ENCODE assay signal across 15 cellular contexts in genomic region chr17:40452921-40453378, GRCh38. TPM values are rescaled to one million over a fixed set of nuclear protein-coding genes. Genes with fewer than 3 reads are reported as not detected.
A peak's percentile ranks its signal among the peaks of the same experiment; 100 is the strongest.
DNase-seq lines count a peak whose midpoint lies in the region; ATAC-seq, FAIRE-seq and TF ChIP-seq lines count a peak whose summit lies in the region.
"Had no signal": no experiment of that assay in that cellular context is flagged by ENCODE, and none has a peak within 500 bp of the region (broad histone marks: within the 10 kb centered on the region; RNA-seq: fewer than 3 reads in every experiment).

No MANE protein-coding gene starts in this region.

- no peak overlapping the region for H2AFZ ChIP-seq in hepatocyte

- H3K27ac ChIP-seq in hepatocyte (no peak overlapping the region), small intestine (ENCODE audit: low read depth in 1 of 2, low read length in 1 of 2) (peak overlapping the region; percentile 35 to 69)

- no peak for TF ChIP-seq CTCF in hepatocyte (IDR thresholded peaks at IDR 0.05; ENCODE audit: poor library complexity)

- TF ChIP-seq POLR2A in H54 (IDR thresholded peaks at IDR 0.05; ENCODE audit: low read depth, low read length) = no peak

- peaks cover 2% of the 10 kb centered on the region for H4K20me1 ChIP-seq in hepatocyte (ENCODE audit: insufficient read depth, poor library complexity, severe bottlenecking)

- no peaks in the 10 kb centered on the region for H3K27me3 ChIP-seq in adipocyte (replicated peaks; ENCODE audit: control insufficient read depth, insufficient read depth, low read length)
- no peaks in the 10 kb centered on the region for H3K27me3 ChIP-seq in hepatocyte
- H3K27me3 ChIP-seq in small intestine (ENCODE audit: control insufficient read depth in 2 of 2, insufficient read depth in 2 of 2, low read length in 2 of 2) = no peaks in the 10 kb centered on the region
- H3K27me3 ChIP-seq: BLaER1 treated with 17β-estradiol and CSF1 and Interleukin-3, amounts not matched to agents 10 nM and 100 nM had no signal

- H3K36me3 ChIP-seq in adipocyte (ENCODE audit: control insufficient read depth, insufficient read depth, low read length, severe bottlenecking) (peaks cover 55% of the 10 kb centered on the region), hepatocyte (replicated peaks; ENCODE audit: insufficient read depth, low read depth) (no peaks in the 10 kb centered on the region), small intestine (ENCODE audit: control insufficient read depth in 2 of 2, insufficient read depth in 2 of 2, low read length in 2 of 2) (peaks cover 0 to 2% of the 10 kb centered on the region in 2 donors)

- 94% methylated on average over 15 of the region's 15 CpGs for WGBS in hepatocyte (ENCODE audit: low lambda C conversion rate, missing lambda C conversion rate)
- WGBS in small intestine, 3 donors = 81 to 86% (median 83%) methylated on average over 15 of the region's 15 CpGs

- H3K4me2 ChIP-seq in hepatocyte = no peak overlapping the region

- H3K4me1 ChIP-seq in adipocyte (ENCODE audit: control insufficient read depth, insufficient read depth, low read length) (peaks cover 90% of the 10 kb centered on the region), hepatocyte (ENCODE audit: insufficient read depth) (peaks cover 46% of the 10 kb centered on the region), small intestine (ENCODE audit: control insufficient read depth in 2 of 2, insufficient read depth in 1 of 2, low read depth in 1 of 2, low read length in 1 of 2) (peaks cover 5 to 9% of the 10 kb centered on the region in 2 donors)

- DNase-seq in H54 (ENCODE audit: insufficient read length, low spot score) (peak; percentile 91), adipocyte (ENCODE audit: low read depth) (peak; percentile 17), hepatocyte (ENCODE audit: low spot score) (peak; percentile 15), small intestine (peak; percentile 85), cerebellar nuclear complex (lab: John Stamatoyannopoulos, UW) (no peak), NCI-H2171 (lab: John Stamatoyannopoulos, UW) (no peak)
- DNase-seq: effector CD8-positive, alpha-beta T cell; NCI-H1105 treated with DMSO at 0.1 percent for 48 hours; NCI-H524 treated with DMSO at 0.1 percent for 48 hours; stimulated activated CD4-positive, alpha-beta T cell treated with anti-CD3 and anti-CD28 coated beads, Interleukin-2, amount 100 ng/mL, for 48 hours; stimulated activated naive B cell treated with anti-CD40 and anti-IgM and Interleukin-4, amounts not matched to agents 10 μg/mL and 1 μg/mL and 100 μg/mL, for 72 hours had no signal

- H3K79me2 ChIP-seq in hepatocyte = peaks cover 23% of the 10 kb centered on the region

- ATAC-seq in HG02759 (IDR thresholded peaks at IDR 0.05; ENCODE audit: unreplicated experiment) (no peak), HG02885 (IDR thresholded peaks at IDR 0.05; ENCODE audit: poor library complexity, unreplicated experiment) (no peak)

- H3K4me3 ChIP-seq in adipocyte (ENCODE audit: low read length) (peak overlapping the region; percentile 61), hepatocyte (no peak overlapping the region), small intestine (ENCODE audit: low read depth in 1 of 2, low read length in 2 of 2) (no peak overlapping the region)
- H3K4me3 ChIP-seq: BLaER1 treated with 17β-estradiol and CSF1 and Interleukin-3, amounts not matched to agents 10 nM and 100 nM had no signal

- no peak for FAIRE-seq in H54 (lab: Jason Lieb, UNC)
- FAIRE-seq in small intestine (lab: Jason Lieb, UNC) = no peak

- H3K9me3 ChIP-seq in adipocyte (ENCODE audit: control insufficient read depth, low read length) = no peaks in the 10 kb centered on the region
- H3K9me3 ChIP-seq in hepatocyte (ENCODE audit: low read depth) = no peaks in the 10 kb centered on the region
- no peaks in the 10 kb centered on the region for H3K9me3 ChIP-seq in small intestine (ENCODE audit: control insufficient read depth, low read depth)
- H3K9me3 ChIP-seq: BLaER1 treated with 17β-estradiol and CSF1 and Interleukin-3, amounts not matched to agents 10 nM and 100 nM had no signal

- H3K9ac ChIP-seq in adipocyte (ENCODE audit: low read length) = peak overlapping the region; percentile 76

- no peaks in the 10 kb centered on the region for H3K9me2 ChIP-seq in hepatocyte (replicated peaks; ENCODE audit: insufficient read depth)

RNA-seq across cellular contexts. Expression of gene IGFBP4, which starts 9.7 kb away (rescaled TPM):
- 44.9 and 48.2 TPM in 2 replicates for total RNA-seq in hepatocyte
- polyA plus RNA-seq in hepatocyte (149 and 183 TPM in 2 replicates), small intestine (100 to 1,000 TPM in 1 of 3 donors, 10 to 100 TPM in 2; 19.2 to 282 (median 36.7) TPM)

RNA-seq across cellular contexts. Expression of gene TOP2A, which starts 35.3 kb away (rescaled TPM):
- 36.9 and 37.4 TPM in 2 replicates for total RNA-seq in hepatocyte
- polyA plus RNA-seq in hepatocyte = 19.3 and 21.3 TPM in 2 replicates
- 10 to 100 TPM in 1 of 3 donors, 1 to 10 TPM in 2; 1.1 to 37.5 (median 3.1) TPM for polyA plus RNA-seq in small intestine

RNA-seq across cellular contexts. Expression of gene TNS4, which starts 48.5 kb away (rescaled TPM):
- total RNA-seq in hepatocyte = not detected in 2 replicates
- polyA plus RNA-seq in hepatocyte (0.07 TPM in 2 replicates), small intestine (1 to 10 TPM in 1 of 3 donors, not detected in 2; 3.0 TPM)
- total RNA-seq: G401 had no signal

Comparison
In these comparisons a context has a peak if more than half of its experiments do, and no peak if none do; other contexts are left out.
1. DNase-seq: peak in H54 (single experiment), adipocyte (single experiment), hepatocyte (single experiment) and small intestine (single experiment); none in cerebellar nuclear complex (0 of 2) and NCI-H2171 (single experiment).